Comparison of ENCODE assay signal across 9 cellular contexts in genomic region chr6:159062564-159062945, GRCh38. TPM values are rescaled to one million over a fixed set of nuclear protein-coding genes. Genes with fewer than 3 reads are reported as not detected.
DNase-seq lines count a peak whose midpoint lies in the region; ATAC-seq and TF ChIP-seq lines count a peak whose summit lies in the region.
"Had no signal": no experiment of that assay in that cellular context is flagged by ENCODE, and none has a peak within 500 bp of the region (broad histone marks: within the 10 kb centered on the region; RNA-seq: fewer than 3 reads in every experiment).

No MANE protein-coding gene starts in this region.

- H3K9ac ChIP-seq in MM.1S (ENCODE audit: low read length) = no peak overlapping the region

- in situ Hi-C loops in G401 (cut with HindIII; ENCODE audit: low sequenced_read_pairs) = no loop called here

- H4K20me1 ChIP-seq in MM.1S (ENCODE audit: insufficient read depth, low read length) = no peaks in the 10 kb centered on the region

- H3K4me2 ChIP-seq in MM.1S (ENCODE audit: low read depth, low read length) = no peak overlapping the region

- H3K9me3 ChIP-seq in mucosa of descending colon (no peaks in the 10 kb centered on the region), MM.1S (replicated peaks; ENCODE audit: insufficient read depth, low read length) (no peaks in the 10 kb centered on the region)

- intact Hi-C loops in mucosa of descending colon (cut with DNase I, micrococcal nuclease) = no loop called here

- H3K4me3 ChIP-seq in mucosa of descending colon (no peak overlapping the region), MM.1S (ENCODE audit: low read length) (no peak overlapping the region), foreskin fibroblast (ENCODE audit: low read depth in 1 of 2, low read length in 2 of 2) (no peak overlapping the region)

- no peaks in the 10 kb centered on the region for H3K79me2 ChIP-seq in MM.1S (ENCODE audit: low read length)

- TF ChIP-seq CTCF in mucosa of descending colon (IDR thresholded peaks at IDR 0.05) (no peak), MM.1S (IDR thresholded peaks at IDR 0.05; ENCODE audit: low read length) (no peak), foreskin fibroblast (IDR thresholded peaks at IDR 0.05; ENCODE audit: low read depth, low read length) (no peak)

- H2AFZ ChIP-seq in MM.1S (ENCODE audit: low read length) = no peak overlapping the region

- no peaks in the 10 kb centered on the region for H3K9me2 ChIP-seq in MM.1S (replicated peaks; ENCODE audit: insufficient read depth, low read length)

- ATAC-seq in GM18511 (IDR thresholded peaks at IDR 0.05; ENCODE audit: unreplicated experiment) (peak; percentile 79), HG03064 (IDR thresholded peaks at IDR 0.05; ENCODE audit: low read depth, unreplicated experiment) (peak; percentile 87), mucosa of descending colon (peak; percentile 81)

- no peaks in the 10 kb centered on the region for H3F3A ChIP-seq in MM.1S (ENCODE audit: insufficient read depth, low read length)

- no peaks in the 10 kb centered on the region for H3K36me3 ChIP-seq in mucosa of descending colon (ENCODE audit: low read depth)
- H3K36me3 ChIP-seq in MM.1S (replicated peaks; ENCODE audit: insufficient read depth, low read length) = no peaks in the 10 kb centered on the region

- no peaks in the 10 kb centered on the region for H3K27me3 ChIP-seq in MM.1S (replicated peaks; ENCODE audit: insufficient read depth, low read length)

- H3K4me1 ChIP-seq in mucosa of descending colon (ENCODE audit: low read depth) (no peaks in the 10 kb centered on the region), MM.1S (ENCODE audit: low read length) (no peaks in the 10 kb centered on the region)

- DNase-seq in activated CD4-positive, alpha-beta T cell treated with anti-CD3 and anti-CD28 coated beads for 48 hours = peak; percentile 60
- DNase-seq in mucosa of descending colon (peak in 1 of 3 donors; percentile 38), MM.1S (no peak), COLO668 (lab: John Stamatoyannopoulos, UW; ENCODE audit: unreplicated experiment) (no peak), G401 (ENCODE audit: low spot score) (no peak), foreskin fibroblast (no peak)
- DNase-seq: amygdala had no signal

- H3K27ac ChIP-seq in MM.1S (ENCODE audit: low read length) = no peak overlapping the region

RNA-seq across cellular contexts. Expression of gene TAGAP, which starts 17.8 kb away (rescaled TPM):
- 1 to 10 TPM; 2.0 to 4.1 (median 3.7) TPM for total RNA-seq in mucosa of descending colon
- total RNA-seq in G401 (2014; rRNA removed; shearing (Covaris generic)) = 0.58 TPM in 1 of 2 replicates, not detected in the other
